Comparison of ENCODE assay signal across 15 cellular contexts in genomic region chr10:12704488-12704887, GRCh38.
A peak's percentile ranks its signal among the peaks of the same experiment; 100 is the strongest.
DNase-seq lines count a peak whose midpoint lies in the region; ATAC-seq, FAIRE-seq and TF ChIP-seq lines count a peak whose summit lies in the region.
"Had no signal": no experiment of that assay in that cellular context is flagged by ENCODE, and none has a peak within 500 bp of the region (broad histone marks: within the 10 kb centered on the region; RNA-seq: fewer than 3 reads in every experiment).

No MANE protein-coding gene starts in this region.

- ATAC-seq in A549 (no peak), memory B cell (ENCODE audit: low read depth) (no peak)
- ATAC-seq: upper lobe of right lung had no signal

- TF ChIP-seq RAD21 in A549 (conservative IDR thresholded peaks at IDR 0.05 in 1 of 2, IDR thresholded peaks at IDR 0.05 in 1 of 2) = no peak

- H3K4me1 ChIP-seq in A549 = peaks cover 75% of the 10 kb centered on the region

- POLR2A ChIA-PET in A549 (lab: Yijun Ruan, JAX) = no interaction called here

- no peaks in the 10 kb centered on the region for H3K27me3 Mint-ChIP-seq in memory B cell
- H3K27me3 Mint-ChIP-seq: activated naive CD8-positive, alpha-beta T cell treated with anti-CD3 and anti-CD28 coated beads, Interleukin-2, amount 10 ng/mL, durations not matched to agents 7 days and 5 days; stimulated activated naive CD8-positive, alpha-beta T cell treated with anti-CD3 and anti-CD28 coated beads, Interleukin-15, Interleukin-2, amounts not matched to agents 100 ng/mL and 50 ng/mL, for 24 hours had no signal

- no peaks in the 10 kb centered on the region for H3K27me3 ChIP-seq in brain microvascular endothelial cell (replicated peaks)
- H3K27me3 ChIP-seq: upper lobe of right lung had no signal

- 41% methylated on average over 3 of the region's 3 CpGs for WGBS in A549 (ENCODE audit: missing lambda C conversion rate)

- no peaks in the 10 kb centered on the region for H3K36me3 ChIP-seq in brain microvascular endothelial cell (replicated peaks)
- H3K36me3 ChIP-seq: upper lobe of right lung had no signal

- TF ChIP-seq EP300 in A549 (IDR thresholded peaks at IDR 0.05) = no peak

- H3K4me3 ChIP-seq in A549 = no peak overlapping the region
- no peak overlapping the region for H3K4me3 ChIP-seq in brain microvascular endothelial cell (ENCODE audit: low read depth, low read length)
- H3K4me3 ChIP-seq: upper lobe of right lung had no signal

- peak overlapping the region; percentile 64 for H3K4me2 ChIP-seq in A549

- H3K27ac Mint-ChIP-seq in memory B cell = peak overlapping the region; percentile 46
- H3K27ac Mint-ChIP-seq: activated naive CD8-positive, alpha-beta T cell treated with anti-CD3 and anti-CD28 coated beads, Interleukin-2, amount 10 ng/mL, durations not matched to agents 7 days and 5 days; mesothelial cell of epicardium; stimulated activated naive CD8-positive, alpha-beta T cell treated with anti-CD3 and anti-CD28 coated beads, Interleukin-15, Interleukin-2, amounts not matched to agents 100 ng/mL and 50 ng/mL, for 24 hours had no signal

- H3K36me3 Mint-ChIP-seq in memory B cell = peaks cover 16% of the 10 kb centered on the region
- H3K36me3 Mint-ChIP-seq: activated naive CD8-positive, alpha-beta T cell treated with anti-CD3 and anti-CD28 coated beads, Interleukin-2, amount 10 ng/mL, durations not matched to agents 7 days and 5 days; mesothelial cell of epicardium had no signal

- DNase-seq in A549 (ENCODE audit: low read depth in 1 of 2, low spot score in 1 of 2) = no peak
- peak; percentile 76 for DNase-seq in LHCN-M2 (ENCODE audit: low read depth)
- no peak for DNase-seq in brain microvascular endothelial cell
- no peak for DNase-seq in memory B cell (ENCODE audit: low spot score in 2 of 2)
- no peak for DNase-seq in caudate nucleus (lab: John Stamatoyannopoulos, UW)
- DNase-seq in OCI-M1 (lab: John Stamatoyannopoulos, UW) = no peak
- DNase-seq in effector CD4-positive, alpha-beta T cell = no peak
- no peak for DNase-seq in activated CD8-positive, alpha-beta memory T cell treated with anti-CD3 and anti-CD28 coated beads, Interleukin-2, amount 50 U/mL, for 4 hours
- DNase-seq: activated naive CD8-positive, alpha-beta T cell treated with anti-CD3 and anti-CD28 coated beads, Interleukin-2, amount 10 ng/mL, durations not matched to agents 7 days and 5 days; DMS79 treated with DMSO at 0.1 percent for 48 hours; NCI-H1436 treated with DMSO at 0.1 percent for 48 hours; NCI-H774; upper lobe of right lung had no signal

- peak overlapping the region; percentile 82 to 94 for H3K27ac ChIP-seq in A549
- peak overlapping the region; percentile 90 for H3K27ac ChIP-seq in brain microvascular endothelial cell
- H3K27ac ChIP-seq in caudate nucleus (ENCODE audit: low read depth, low read length) = no peak overlapping the region
- H3K27ac ChIP-seq: upper lobe of right lung had no signal

- in situ Hi-C loops in brain microvascular endothelial cell (cut with HindIII; ENCODE audit: low pct_ligation_motif_present, low sequenced_read_pairs) = no loop called here

- no peak for FAIRE-seq in A549 (lab: Jason Lieb, UNC)

- peaks cover 33% of the 10 kb centered on the region for H3K4me1 Mint-ChIP-seq in memory B cell

- TF ChIP-seq CTCF in A549 (IDR thresholded peaks at IDR 0.05) (no peak), brain microvascular endothelial cell (IDR thresholded peaks at IDR 0.05; ENCODE audit: low read depth, low read length, missing control alignments) (no peak)

- no peaks in the 10 kb centered on the region for H3K9me3 ChIP-seq in A549
- H3K9me3 ChIP-seq: upper lobe of right lung had no signal

- H3K4me3 Mint-ChIP-seq in memory B cell = no peak overlapping the region
- H3K4me3 Mint-ChIP-seq: activated naive CD8-positive, alpha-beta T cell treated with anti-CD3 and anti-CD28 coated beads, Interleukin-2, amount 10 ng/mL, durations not matched to agents 7 days and 5 days; mesothelial cell of epicardium; stimulated activated naive CD8-positive, alpha-beta T cell treated with anti-CD3 and anti-CD28 coated beads, Interleukin-15, Interleukin-2, amounts not matched to agents 100 ng/mL and 50 ng/mL, for 24 hours had no signal

- no peaks in the 10 kb centered on the region for H3K9me3 Mint-ChIP-seq in memory B cell
- H3K9me3 Mint-ChIP-seq: activated naive CD8-positive, alpha-beta T cell treated with anti-CD3 and anti-CD28 coated beads, Interleukin-2, amount 10 ng/mL, durations not matched to agents 7 days and 5 days; mesothelial cell of epicardium had no signal

- CTCF ChIA-PET in A549 (lab: Yijun Ruan, JAX) = interaction anchor here (0.8 to 1.2 kb wide), 3 partner anchors 8 to 197 kb away, joined by 3 to 4 read pairs (median 3); no protein-coding TSS in a partner anchor

- TF ChIP-seq POLR2A in A549 (IDR thresholded peaks at IDR 0.05; ENCODE audit: low read length) = no peak

TF ChIP-seq in A549, 52 proteins besides CTCF, POLR2A, EP300 and RAD21:
- TF ChIP-seq ZSCAN20 (CRISPR knock-in tag; IDR thresholded peaks at IDR 0.05) (no peak), CEBPB (IDR thresholded peaks at IDR 0.05) (peak in 1 of 2 experiments; percentile 9; a peak in 1 of 4 replicates)
